ENCODE assay signal across 8 cellular contexts in genomic region chr14:24162083-24162482, GRCh38. TPM values are rescaled to one million over a fixed set of nuclear protein-coding genes. Genes with fewer than 3 reads are reported as not detected.
A peak's percentile ranks its signal among the peaks of the same experiment; 100 is the strongest.
DNase-seq lines count a peak whose midpoint lies in the region; ATAC-seq and TF ChIP-seq lines count a peak whose summit lies in the region.

No MANE protein-coding gene starts in this region.

- H3K4me3 ChIP-seq in mucosa of stomach (ENCODE audit: low read length) (peak overlapping the region; percentile 98), vagina (peak overlapping the region; percentile 58)

- H3K9ac ChIP-seq in mucosa of stomach (ENCODE audit: low read length): peak overlapping the region; percentile 97

- H3K36me3 Mint-ChIP-seq in chondrocyte (ENCODE audit: low read depth): peaks cover 33% of the 10 kb centered on the region

- H3K27ac ChIP-seq in vagina: peak overlapping the region; percentile 95

- H3K36me3 ChIP-seq in mucosa of stomach (ENCODE audit: control insufficient read depth, insufficient read depth, low read length) (peaks cover 60% of the 10 kb centered on the region), vagina (peaks cover 0 to 60% of the 10 kb centered on the region in 2 donors)

- H3K27ac Mint-ChIP-seq in chondrocyte (ENCODE audit: unreplicated experiment): peak overlapping the region; percentile 85

- H3K4me3 Mint-ChIP-seq in chondrocyte (ENCODE audit: unreplicated experiment): peak overlapping the region; percentile 86

- H3K4me1 ChIP-seq in mucosa of stomach (ENCODE audit: control insufficient read depth, insufficient read depth, low read length): peaks cover 27% of the 10 kb centered on the region
- H3K4me1 ChIP-seq in vagina: peaks cover 38% of the 10 kb centered on the region

- H3K27me3 Mint-ChIP-seq in chondrocyte (ENCODE audit: low read depth): no peaks in the 10 kb centered on the region

- no peak for ATAC-seq in HG03342 (IDR thresholded peaks at IDR 0.05; ENCODE audit: unreplicated experiment)

- TF ChIP-seq CTCF in chondrocyte (IDR thresholded peaks at IDR 0.05): no peak
- no peak for TF ChIP-seq CTCF in vagina (IDR thresholded peaks at IDR 0.05)

- H3K4me1 Mint-ChIP-seq in chondrocyte (ENCODE audit: low read depth): peaks cover 20% of the 10 kb centered on the region

- H3K27me3 ChIP-seq in mucosa of stomach (ENCODE audit: control insufficient read depth, insufficient read depth, low read length) (no peaks in the 10 kb centered on the region), vagina (no peaks in the 10 kb centered on the region)

- H3K9me3 ChIP-seq in mucosa of stomach (ENCODE audit: control insufficient read depth, low read length): no peaks in the 10 kb centered on the region
- H3K9me3 ChIP-seq in vagina: no peaks in the 10 kb centered on the region

- peak; percentile 37 for DNase-seq in stimulated activated CD4-positive, alpha-beta T cell treated with anti-CD3 and anti-CD28 coated beads, Interleukin-1b, Interleukin-23, amount 100 ng/mL, for 48 hours
- no peak for DNase-seq in stimulated activated CD4-positive, alpha-beta T cell treated with anti-CD3 and anti-CD28 coated beads, Interleukin-12 subunit alpha, Interleukin-12 subunit beta, amount 100 ng/mL, for 4 hours
- DNase-seq in chondrocyte (ENCODE audit: low spot score) (peak; percentile 40), vagina (ENCODE audit: extremely low spot score in 2 of 2) (no peak), RKO (ENCODE audit: low spot score) (no peak), DMS 273 (lab: John Stamatoyannopoulos, UW; ENCODE audit: unreplicated experiment) (no peak)

- H3K9me3 Mint-ChIP-seq in chondrocyte (ENCODE audit: low read depth): no peaks in the 10 kb centered on the region

- intact Hi-C loops in vagina (cut with DNase I): no loop called here

- no peak for TF ChIP-seq POLR2A in vagina (IDR thresholded peaks at IDR 0.05)

RNA-seq across cellular contexts. Expression of gene IRF9, which starts 1.0 kb away (rescaled TPM):
- total RNA-seq in chondrocyte (28.9 to 38.4 TPM (median 37.8 TPM) in 3 replicates), vagina (55.0 TPM)

RNA-seq across cellular contexts. Expression of gene REC8, which starts 9.8 kb away (rescaled TPM):
- 4.4 to 7.9 TPM (median 5.0 TPM) in 3 replicates for total RNA-seq in chondrocyte
- total RNA-seq in vagina: 5.9 TPM

RNA-seq across cellular contexts. Expression of gene RNF31, which starts 14.8 kb away (rescaled TPM):
- total RNA-seq in chondrocyte (38.8 to 50.6 TPM (median 45.8 TPM) in 3 replicates), vagina (87.9 TPM)

RNA-seq across cellular contexts. Expression of gene PSME2, which starts 15.7 kb away (rescaled TPM):
- total RNA-seq in chondrocyte (53.6 to 78.7 TPM (median 59.7 TPM) in 3 replicates), vagina (131 TPM)

RNA-seq across cellular contexts. Expression of gene EMC9, which starts 20.7 kb away (rescaled TPM):
- total RNA-seq in chondrocyte (14.0 to 15.3 TPM (median 14.8 TPM) in 3 replicates), vagina (23.8 TPM)

Comparison
In these comparisons a context has a peak if more than half of its experiments do, and no peak if none do; other contexts are left out.
1. DNase-seq: peak in stimulated activated CD4-positive, alpha-beta T cell treated with anti-CD3 and anti-CD28 coated beads, Interleukin-1b, Interleukin-23, amount 100 ng/mL, for 48 hours (single experiment) and chondrocyte (single experiment); none in stimulated activated CD4-positive, alpha-beta T cell treated with anti-CD3 and anti-CD28 coated beads, Interleukin-12 subunit alpha, Interleukin-12 subunit beta, amount 100 ng/mL, for 4 hours (single experiment), vagina (0 of 2), RKO (single experiment) and DMS 273 (single experiment).